In genomic region chr10:79869439-79870097, GRCh38 we compare ENCODE assay signal across 12 cellular contexts. TPM values are rescaled to one million over a fixed set of nuclear protein-coding genes. Genes with fewer than 3 reads are reported as not detected.
DNase-seq lines count a peak whose midpoint lies in the region; ATAC-seq and TF ChIP-seq lines count a peak whose summit lies in the region.
"Not testable (repeated sequence)": the region's sequence is repeated elsewhere in the genome, so short reads cannot be mapped to it uniquely, and the experiment has no call there.
"Had no signal": no experiment of that assay in that cellular context is flagged by ENCODE, and none has a peak within 500 bp of the region (broad histone marks: within the 10 kb centered on the region; RNA-seq: fewer than 3 reads in every experiment).

No MANE protein-coding gene starts in this region.

- not testable (repeated sequence) for H3K36me3 ChIP-seq in brain microvascular endothelial cell (replicated peaks); left lung

- peak; percentile 69 for DNase-seq in OCI-M1 (lab: John Stamatoyannopoulos, UW)
- not testable (repeated sequence) for DNase-seq in activated T-cell treated with anti-CD3 and anti-CD28 coated beads, Interleukin-2, amount 50 U/mL, for 72 hours; left lung
- DNase-seq in brain microvascular endothelial cell, result peak; percentile 27
- DNase-seq in foreskin keratinocyte, result peak; percentile 1 to 4
- DNase-seq in stimulated activated CD4-positive, alpha-beta T cell treated with anti-CD3 and anti-CD28 coated beads, Interleukin-1b, Interleukin-23, amount 100 ng/mL, for 48 hours, result peak; percentile 23

- H3K4me3 Mint-ChIP-seq in activated T-cell treated with anti-CD3 and anti-CD28 coated beads, Interleukin-2, amount 50 U/mL, for 72 hours, result not testable (repeated sequence)

- intact Hi-C loops in left lung (cut with DNase I), result not testable (repeated sequence)

- ATAC-seq in GM21360 (IDR thresholded peaks at IDR 0.05; ENCODE audit: unreplicated experiment) (peak; percentile 52), foreskin keratinocyte (peak; percentile 61), left lung (peak; percentile 29)
- ATAC-seq in activated T-cell treated with anti-CD3 and anti-CD28 coated beads, Interleukin-2, amount 50 U/mL, for 72 hours (replicated peaks in 1 of 2), result peak; percentile 79 to 83

- H3K27ac Mint-ChIP-seq in activated T-cell treated with anti-CD3 and anti-CD28 coated beads, Interleukin-2, amount 50 U/mL, for 72 hours, result not testable (repeated sequence)

- H3K4me3 ChIP-seq in brain microvascular endothelial cell (ENCODE audit: low read depth, low read length); left lung: not testable (repeated sequence)

- not testable (repeated sequence) for H3K36me3 Mint-ChIP-seq in activated T-cell treated with anti-CD3 and anti-CD28 coated beads, Interleukin-2, amount 50 U/mL, for 72 hours (ENCODE audit: insufficient read depth in 2 of 2)

- H3K27me3 ChIP-seq in brain microvascular endothelial cell (replicated peaks); foreskin keratinocyte; left lung: not testable (repeated sequence)

- not testable (repeated sequence) for H3K27me3 Mint-ChIP-seq in activated T-cell treated with anti-CD3 and anti-CD28 coated beads, Interleukin-2, amount 50 U/mL, for 72 hours (ENCODE audit: low read depth)

- H3K27ac ChIP-seq in brain microvascular endothelial cell, foreskin keratinocyte, left lung: not testable (repeated sequence)

- not testable (repeated sequence) for H3K4me1 ChIP-seq in foreskin keratinocyte, left lung

- H3K9me3 Mint-ChIP-seq in activated T-cell treated with anti-CD3 and anti-CD28 coated beads, Interleukin-2, amount 50 U/mL, for 72 hours, result not testable (repeated sequence)

- H3K9me3 ChIP-seq in left lung, result not testable (repeated sequence)

- TF ChIP-seq CTCF in brain microvascular endothelial cell (IDR thresholded peaks at IDR 0.05; ENCODE audit: low read depth, low read length, missing control alignments); foreskin keratinocyte (conservative IDR thresholded peaks at IDR 0.05); left lung (IDR thresholded peaks at IDR 0.05): not testable (repeated sequence)

- H3K4me1 Mint-ChIP-seq in activated T-cell treated with anti-CD3 and anti-CD28 coated beads, Interleukin-2, amount 50 U/mL, for 72 hours (ENCODE audit: low read depth), result not testable (repeated sequence)

- in situ Hi-C loops in brain microvascular endothelial cell (cut with HindIII; ENCODE audit: low pct_ligation_motif_present, low sequenced_read_pairs), result not testable (repeated sequence)

RNA-seq across cellular contexts. Expression of gene NUTM2E, which starts 43.0 kb away (rescaled TPM):
- total RNA-seq in activated T-cell treated with anti-CD3 and anti-CD28 coated beads, Interleukin-2, amount 50 U/mL, for 72 hours, result not detected
- total RNA-seq in foreskin keratinocyte (0.20 and 0.28 TPM in 2 replicates), left lung (not detected)
- polyA plus RNA-seq in foreskin keratinocyte, result 0.17 and 0.22 TPM in 2 replicates
- total RNA-seq: Calu3, left ventricle myocardium inferior, smooth muscle cell had no signal
- polyA plus RNA-seq: CD14-positive monocyte; naive thymus-derived CD4-positive, alpha-beta T cell; smooth muscle cell had no signal

Comparison
In these comparisons a context has a peak if more than half of its experiments do, and no peak if none do; other contexts are left out.
1. ATAC-seq: peak in every context shown above with its lines; median percentile 81 in activated T-cell treated with anti-CD3 and anti-CD28 coated beads, Interleukin-2, amount 50 U/mL, for 72 hours; 61 in foreskin keratinocyte; 52 in GM21360; 29 in left lung.